In the genomic region with DNA sequence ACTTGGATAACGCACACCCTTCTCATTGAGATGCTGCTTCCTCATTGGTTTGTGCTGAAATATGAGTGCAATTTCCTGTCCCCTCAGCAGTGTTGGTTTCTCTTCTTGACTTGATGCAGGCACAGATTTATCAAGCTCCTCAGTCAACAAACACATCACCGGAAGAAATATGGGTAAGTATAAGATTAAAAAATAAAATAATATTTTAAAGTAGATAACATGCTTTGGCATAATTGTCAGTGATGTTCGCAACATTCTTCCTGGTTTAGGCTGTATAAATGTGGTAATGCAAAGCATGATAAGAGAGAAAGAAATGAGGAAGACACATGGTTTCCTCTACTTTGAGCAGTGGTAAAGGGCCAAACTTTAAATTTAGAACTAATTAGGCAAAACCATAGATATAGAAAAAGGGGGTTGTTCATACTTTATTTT, we compare ENCODE assay signal across 8 cellular contexts. TPM values are rescaled to one million over a fixed set of nuclear protein-coding genes. Genes with fewer than 3 reads are reported as not detected.
DNase-seq lines count a peak whose midpoint lies in the region; ATAC-seq and TF ChIP-seq lines count a peak whose summit lies in the region.

A gene with protein sequence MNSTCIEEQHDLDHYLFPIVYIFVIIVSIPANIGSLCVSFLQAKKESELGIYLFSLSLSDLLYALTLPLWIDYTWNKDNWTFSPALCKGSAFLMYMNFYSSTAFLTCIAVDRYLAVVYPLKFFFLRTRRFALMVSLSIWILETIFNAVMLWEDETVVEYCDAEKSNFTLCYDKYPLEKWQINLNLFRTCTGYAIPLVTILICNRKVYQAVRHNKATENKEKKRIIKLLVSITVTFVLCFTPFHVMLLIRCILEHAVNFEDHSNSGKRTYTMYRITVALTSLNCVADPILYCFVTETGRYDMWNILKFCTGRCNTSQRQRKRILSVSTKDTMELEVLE (plus strand): TSS at position 86 of the 432 bp plus-strand sequence. CDS start 5,713 bp downstream, outside the sequence.

- H3K4me1 ChIP-seq in right cardiac atrium (ENCODE audit: control insufficient read depth, insufficient read depth, low read length) (no peaks in the 10 kb centered on the region), A673 (ENCODE audit: insufficient read depth, low read length, poor library complexity, severe bottlenecking) (no peaks in the 10 kb centered on the region)

- H4K20me1 ChIP-seq in SU-DHL-6 (ENCODE audit: low read depth, low read length): no peaks in the 10 kb centered on the region

- H3K4me3 ChIP-seq in SU-DHL-6 (ENCODE audit: insufficient read depth, low read length, poor library complexity, severe bottlenecking): peak within 1 kb of the TSS; percentile 72
- H3K4me3 ChIP-seq in right cardiac atrium (ENCODE audit: low read length): peak within 1 kb of the TSS; percentile 35
- no peak within 1 kb of the TSS for H3K4me3 ChIP-seq in A673 (ENCODE audit: low read depth, low read length, poor library complexity, severe bottlenecking)

- WGBS in right cardiac atrium: 34% methylated on average over 3 of the region's 3 CpGs

- no TSS peak for BruUV-seq in A673 (replicated peaks; lab: Mats Ljungman, UMichigan)

- TF ChIP-seq CTCF in SU-DHL-6 (IDR thresholded peaks at IDR 0.05; ENCODE audit: insufficient read depth, low read length, poor library complexity, severe bottlenecking): no peak
- TF ChIP-seq CTCF in A673 (conservative IDR thresholded peaks at IDR 0.05; ENCODE audit: low read depth, low read length): no peak

- H2AFZ ChIP-seq in SU-DHL-6 (ENCODE audit: low read depth, low read length, severe bottlenecking): peak within 1 kb of the TSS; percentile 89

- H3K9ac ChIP-seq in SU-DHL-6 (ENCODE audit: low read length): peak within 1 kb of the TSS; percentile 65

- ATAC-seq in HG02973 (IDR thresholded peaks at IDR 0.05; ENCODE audit: unreplicated experiment): peak; percentile 68
- ATAC-seq in right cardiac atrium: peak in 1 of 2 donors; percentile 41

- H3F3A ChIP-seq in SU-DHL-6 (ENCODE audit: insufficient read depth): peaks cover 20% of the 10 kb centered on the region

- peak within 1 kb of the TSS; percentile 90 for H3K27ac ChIP-seq in SU-DHL-6 (ENCODE audit: low read depth, low read length)
- no peak within 1 kb of the TSS for H3K27ac ChIP-seq in right cardiac atrium (ENCODE audit: low read length)
- H3K27ac ChIP-seq in A673 (ENCODE audit: low read depth, low read length, poor library complexity, severe bottlenecking): no peak within 1 kb of the TSS

- intact Hi-C loops in right cardiac atrium (cut with DNase I) (no loop called here), A673 (cut with micrococcal nuclease; ENCODE audit: unreplicated experiment) (no loop called here)

- no peaks in the 10 kb centered on the region for H3K9me2 ChIP-seq in SU-DHL-6 (replicated peaks; ENCODE audit: insufficient read depth, low read length)

- H3K27me3 ChIP-seq in SU-DHL-6 (ENCODE audit: low read length) (no peaks in the 10 kb centered on the region), right cardiac atrium (ENCODE audit: control insufficient read depth, insufficient read depth) (no peaks in the 10 kb centered on the region), A673 (replicated peaks; ENCODE audit: insufficient read depth, low read depth, low read length, poor library complexity) (no peaks in the 10 kb centered on the region)

- CTCF ChIA-PET in A673 (lab: Charles Lee): no interaction called here

- peak within 1 kb of the TSS; percentile 92 for H3K4me2 ChIP-seq in SU-DHL-6 (ENCODE audit: low read depth, low read length, poor library complexity, severe bottlenecking)

- DNase-seq in stimulated activated CD4-positive, alpha-beta T cell treated with anti-CD3 and anti-CD28 coated beads, Interleukin-2, amount 100 ng/mL, for 4 hours (ENCODE audit: low read depth): peak; percentile 22
- DNase-seq in stimulated activated CD4-positive, alpha-beta T cell treated with anti-CD3 and anti-CD28 coated beads, Interleukin-2, amount 100 ng/mL, for 48 hours: no peak
- DNase-seq in right cardiac atrium: no peak
- DNase-seq in superior temporal gyrus (ENCODE audit: extremely low spot score): no peak
- no peak for DNase-seq in A673 (ENCODE audit: low spot score)
- no peak for DNase-seq in DMS53 treated with DMSO at 0.1 percent for 48 hours (lab: John Stamatoyannopoulos, UW; ENCODE audit: unreplicated experiment)

- POLR2A ChIA-PET in A673 (lab: Charles Lee; ENCODE audit: low non-redundant PET): no interaction called here

- H3K9me3 ChIP-seq in SU-DHL-6 (ENCODE audit: insufficient read depth, low read length) (no peaks in the 10 kb centered on the region), right cardiac atrium (ENCODE audit: control insufficient read depth, low read length) (no peaks in the 10 kb centered on the region), A673 (ENCODE audit: low read depth, low read length, poor library complexity, severe bottlenecking) (no peaks in the 10 kb centered on the region)

- H3K36me3 ChIP-seq in SU-DHL-6 (ENCODE audit: low read length) (peaks cover 2% of the 10 kb centered on the region; the same call in 1 of the 2 replicates), A673 (ENCODE audit: insufficient read depth, low read length, poor library complexity, severe bottlenecking) (no peaks in the 10 kb centered on the region)

- peaks cover 48% of the 10 kb centered on the region for H3K79me2 ChIP-seq in SU-DHL-6 (ENCODE audit: insufficient read depth, low read length)

RNA-seq across cellular contexts. Expression of the gene that starts here (rescaled TPM):
- total RNA-seq in right cardiac atrium: 1 to 10 TPM in 3 of 4 donors, under 1 TPM in 1; 0.99 to 2.5 (median 1.2) TPM
- polyA plus RNA-seq in right cardiac atrium: 0.25 TPM
- total RNA-seq in A673 (2021): not detected in 2 replicates
